Comparison of ENCODE assay signal across 19 cellular contexts in genomic region chr1:37239225-37239740, GRCh38.
"Had no signal": no experiment of that assay in that cellular context is flagged by ENCODE, and none has a peak within 500 bp of the region (broad histone marks: within the 10 kb centered on the region; RNA-seq: fewer than 3 reads in every experiment).

No MANE protein-coding gene starts in this region.

- H2AFZ ChIP-seq: hepatocyte, neural progenitor cell had no signal

- ATAC-seq: activated CD8-positive, alpha-beta T cell treated with anti-CD3 and anti-CD28 coated beads, Interleukin-2, amount 10 ng/mL, durations not matched to agents 7 days and 5 days; activated naive CD4-positive, alpha-beta T cell treated with anti-CD3 and anti-CD28 coated beads, Interleukin-2, amount 50 U/mL, for 72 hours had no signal

- DNase-seq: activated B cell treated with CpG ODN at 0.5 μM for 24 hours; activated CD4-positive, alpha-beta T cell treated with anti-CD3 and anti-CD28 coated beads, Interleukin-2, amount 10 ng/mL, durations not matched to agents 24 days and 14 days; activated CD8-positive, alpha-beta memory T cell treated with anti-CD3 and anti-CD28 coated beads, Interleukin-2, amount 50 U/mL, for 4 hours; activated CD8-positive, alpha-beta T cell treated with anti-CD3 and anti-CD28 coated beads, Interleukin-2, amount 10 ng/mL, durations not matched to agents 7 days and 5 days; activated gamma-delta T cell; activated T-cell treated with anti-CD3 and anti-CD28 coated beads, Interleukin-2, amount 50 U/mL, for 48 hours; midbrain; pancreas; sigmoid colon; spleen; stomach; testis; upper lobe of left lung had no signal

- H3K4me1 ChIP-seq: pancreas, sigmoid colon, spleen, stomach, testis, upper lobe of left lung had no signal

- H3K4me2 ChIP-seq: hepatocyte, neural progenitor cell had no signal

- H3K27me3 ChIP-seq: cardiac muscle cell, neural progenitor cell, pancreas, testis, upper lobe of left lung had no signal

- H3K9me3 ChIP-seq: pancreas, sigmoid colon, spleen, stomach, testis, upper lobe of left lung had no signal

- H3K36me3 ChIP-seq: cardiac muscle cell, neural progenitor cell, pancreas, sigmoid colon, spleen, stomach, upper lobe of left lung had no signal

- H3K9ac ChIP-seq: neural progenitor cell had no signal

- H3K4me3 ChIP-seq: cardiac muscle cell, hepatocyte, lung, neural progenitor cell, pancreas, sigmoid colon, spleen, stomach, testis, upper lobe of left lung had no signal

- FAIRE-seq: colon, pancreas had no signal

- H3K27ac ChIP-seq: cardiac muscle cell, hepatocyte, neural progenitor cell, pancreas, sigmoid colon, spleen, stomach, testis, upper lobe of left lung had no signal

- H3K79me2 ChIP-seq: hepatocyte had no signal
